8 cellular contexts compared by ENCODE assay signal in the genomic region with DNA sequence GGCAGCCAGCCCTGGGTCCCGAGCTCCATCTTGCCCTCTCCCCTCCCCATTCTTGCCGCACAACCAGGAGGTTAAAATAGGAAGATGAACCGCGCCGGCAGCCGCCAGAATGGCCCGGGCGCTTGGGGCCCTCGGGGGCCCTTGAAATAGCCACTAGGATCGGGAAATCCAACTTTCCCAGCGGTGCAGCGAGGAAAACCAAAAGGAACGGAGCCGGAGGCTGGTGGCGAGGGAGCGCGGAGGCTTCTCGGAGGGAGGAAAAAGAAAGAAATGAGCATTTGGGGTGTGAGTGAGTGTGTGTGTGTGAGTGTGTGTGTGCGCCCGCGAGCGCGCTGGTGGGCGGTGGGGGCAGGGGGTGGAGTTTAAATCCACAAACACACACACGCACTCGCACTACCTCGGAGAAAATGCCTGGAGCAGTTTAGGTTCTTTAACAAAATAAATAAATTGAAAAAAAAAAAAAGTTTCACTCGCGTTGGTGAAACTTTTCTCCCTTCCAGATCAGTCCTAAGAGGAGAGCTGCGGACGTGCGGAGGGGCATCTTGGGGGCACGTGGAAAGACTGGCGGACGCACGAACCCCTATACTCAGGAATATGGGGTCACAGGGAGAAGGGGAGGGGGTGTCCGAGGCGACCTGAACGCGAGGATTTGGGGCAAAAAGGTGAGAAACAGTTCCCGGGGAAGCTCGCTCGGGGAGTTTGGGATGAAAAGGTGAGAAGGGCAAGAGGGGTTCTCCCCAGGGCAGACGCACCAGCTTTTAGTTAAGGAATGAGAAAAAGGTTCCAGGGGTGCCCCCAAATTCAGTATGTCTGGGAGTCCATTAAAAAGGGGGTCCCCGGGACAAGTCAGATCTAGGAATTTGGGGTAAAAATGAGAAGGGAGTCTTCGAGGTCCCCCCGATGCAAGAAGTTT. TPM values are rescaled to one million over a fixed set of nuclear protein-coding genes. Genes with fewer than 3 reads are reported as not detected.
A peak's percentile ranks its signal among the peaks of the same experiment; 100 is the strongest.
DNase-seq lines count a peak whose midpoint lies in the region; ATAC-seq, FAIRE-seq and TF ChIP-seq lines count a peak whose summit lies in the region.

No MANE protein-coding gene starts in this region.

- peak overlapping the region; percentile 37; the same call in 1 of the 2 replicates for H2AFZ ChIP-seq in H1 (ENCODE audit: low read length)

- H3K27ac ChIP-seq in H1 (ENCODE audit: low read depth, low read length) = no peak overlapping the region
- H3K27ac ChIP-seq in mesodermal cell (ENCODE audit: low read depth, low read length, severe bottlenecking) = no peak overlapping the region

- H3K4me2 ChIP-seq in H1 (ENCODE audit: insufficient read depth in 1 of 2, low read depth in 2 of 2, low read length in 2 of 2) = peak overlapping the region; percentile 83 to 94

- no peak for TF ChIP-seq EP300 in H1 (IDR thresholded peaks at IDR 0.05; ENCODE audit: borderline replicate concordance in 1 of 2, low read depth in 2 of 2, low read length in 2 of 2)

- no peak overlapping the region for H3K14ac ChIP-seq in H1 (ENCODE audit: insufficient read length)

- peak overlapping the region; percentile 88 for H3K4me3 Mint-ChIP-seq in activated CD4-positive, alpha-beta memory T cell treated with anti-CD3 and anti-CD28 coated beads, Interleukin-2, amount 10 ng/mL, durations not matched to agents 7 days and 5 days

- H3K23me2 ChIP-seq in H1 (ENCODE audit: low read depth, low read length) = peaks cover 8% of the 10 kb centered on the region

- H2BK120ac ChIP-seq in H1 (replicated peaks; ENCODE audit: low read depth, low read length) = no peak overlapping the region

- no peak overlapping the region for H3K4ac ChIP-seq in H1 (replicated peaks; ENCODE audit: insufficient read length, low read depth, low read length)

- H3K56ac ChIP-seq in H1 (replicated peaks; ENCODE audit: insufficient read length, low read depth, low read length) = no peak overlapping the region

- no peaks in the 10 kb centered on the region for H3K9me3 Mint-ChIP-seq in activated CD4-positive, alpha-beta memory T cell treated with anti-CD3 and anti-CD28 coated beads, Interleukin-2, amount 10 ng/mL, durations not matched to agents 7 days and 5 days

- H2BK20ac ChIP-seq in H1 (ENCODE audit: low read length) = no peak overlapping the region

- ATAC-seq in GM18498 (IDR thresholded peaks at IDR 0.05; ENCODE audit: unreplicated experiment) = no peak
- ATAC-seq in HG02763 (IDR thresholded peaks at IDR 0.05; ENCODE audit: unreplicated experiment) = no peak

- TF ChIP-seq POLR2A in NB4 (IDR thresholded peaks at IDR 0.05; ENCODE audit: extremely low read depth, insufficient read length) (no peak), H1 (IDR thresholded peaks at IDR 0.05; ENCODE audit: control extremely low read depth in 1 of 2, low read depth in 2 of 2, low read length in 2 of 2) (no peak)

- no peak overlapping the region for H2BK5ac ChIP-seq in H1 (ENCODE audit: low read depth, low read length)

- POLR2A ChIA-PET in activated CD4-positive, alpha-beta memory T cell treated with anti-CD3 and anti-CD28 coated beads, Interleukin-2, amount 10 ng/mL, durations not matched to agents 7 days and 5 days (lab: Charles Lee) = interaction anchor here (0.6 to 1.3 kb wide), 3 partner anchors 21 to 991 kb away, joined by 3 read pairs; no protein-coding TSS in a partner anchor
- POLR2A ChIA-PET in H1 (lab: Charles Lee; ENCODE audit: partially characterized antibody) = interaction anchor here (0.7 to 1.1 kb wide), 2 partner anchors 11 to 109 kb away, joined by 3 read pairs; no protein-coding TSS in a partner anchor

- no peak overlapping the region for H4K8ac ChIP-seq in H1 (ENCODE audit: extremely low read depth, insufficient read depth, low read length)

- peaks cover 8% of the 10 kb centered on the region for H3K36me3 Mint-ChIP-seq in activated CD4-positive, alpha-beta memory T cell treated with anti-CD3 and anti-CD28 coated beads, Interleukin-2, amount 10 ng/mL, durations not matched to agents 7 days and 5 days (ENCODE audit: low read depth)

- DNase-seq in COLO668 (lab: John Stamatoyannopoulos, UW; ENCODE audit: unreplicated experiment) (peak; percentile 66), NB4 (ENCODE audit: low read depth) (peak; percentile 51), H1 (ENCODE audit: low read depth in 1 of 2, low spot score in 2 of 2) (peak in 1 of 2 experiments; percentile 54)
- peak; percentile 40 for DNase-seq in activated CD4-positive, alpha-beta memory T cell treated with anti-CD3 and anti-CD28 coated beads, Interleukin-2, amount 10 ng/mL, durations not matched to agents 7 days and 5 days
- peak; percentile 25 for DNase-seq in stimulated activated CD8-positive, alpha-beta memory T cell treated with anti-CD3 and anti-CD28 coated beads, Interleukin-7, amount 100 ng/mL, for 24 hours (ENCODE audit: low read depth)

- no peak overlapping the region; the same call in 1 of the 2 replicates for H3K18ac ChIP-seq in H1 (ENCODE audit: extremely low read depth, low read length)

- no peak overlapping the region for H2BK15ac ChIP-seq in H1 (ENCODE audit: low read length)

- no peak for TF ChIP-seq CTCF in NB4 (IDR thresholded peaks at IDR 0.05; ENCODE audit: low read depth, low read length)
- TF ChIP-seq CTCF in H1 (IDR thresholded peaks at IDR 0.05; ENCODE audit: control extremely low read depth in 1 of 3, insufficient read depth in 1 of 3, low read depth in 1 of 3, low read length in 3 of 3) = no peak

- no peaks in the 10 kb centered on the region for H3K79me2 ChIP-seq in H1 (ENCODE audit: control insufficient read depth in 1 of 2, insufficient read depth in 2 of 2, low read length in 2 of 2)

- WGBS in H1 (ENCODE audit: extremely low coverage in 1 of 2, insufficient coverage in 1 of 2, insufficient read length in 1 of 2, insufficient replicate concordance in 2 of 2, low coverage in 1 of 2, low lambda C conversion rate in 2 of 2, missing lambda C conversion rate in 1 of 2), 2 experiments = 6% methylated on average over 41 of the region's 47 CpGs; no CpG with 5 or more reads in 1 of the 2 experiments
- WGBS in mesodermal cell (ENCODE audit: insufficient coverage in 2 of 2), 2 experiments = 6% methylated on average over 27 to 28 of the region's 47 CpGs

- peaks cover 30% of the 10 kb centered on the region for H3K4me1 Mint-ChIP-seq in activated CD4-positive, alpha-beta memory T cell treated with anti-CD3 and anti-CD28 coated beads, Interleukin-2, amount 10 ng/mL, durations not matched to agents 7 days and 5 days

- H4K5ac ChIP-seq in H1 (ENCODE audit: insufficient read length, low read depth, low read length) = no peak overlapping the region

- H3K4me1 ChIP-seq in H1 (replicated peaks in 1 of 4; ENCODE audit: control insufficient read depth in 3 of 4, insufficient read depth in 4 of 4, low read length in 3 of 4) = no peaks in the 10 kb centered on the region; a peak in 2 of 7 replicates
- peaks cover 9% of the 10 kb centered on the region for H3K4me1 ChIP-seq in mesodermal cell (ENCODE audit: control insufficient read depth, insufficient read depth, low read length, poor library complexity, severe bottlenecking)

- CTCF ChIA-PET in activated CD4-positive, alpha-beta memory T cell treated with anti-CD3 and anti-CD28 coated beads, Interleukin-2, amount 10 ng/mL, durations not matched to agents 7 days and 5 days (lab: Charles Lee) = interaction anchor here (0.7 to 1.6 kb wide), 2 partner anchors 17 to 419 kb away, joined by 3 to 9 read pairs; partner anchors contain the start of gene RPL36
- CTCF ChIA-PET in H1 (lab: Charles Lee; ENCODE audit: partially characterized antibody) = interaction anchor here (0.8 to 1.1 kb wide), 2 partner anchors 52 to 86 kb away, joined by 3 read pairs; no protein-coding TSS in a partner anchor

- H4K91ac ChIP-seq in H1 (replicated peaks; ENCODE audit: insufficient read length, low read length) = no peak overlapping the region

- H3K27me3 Mint-ChIP-seq in activated CD4-positive, alpha-beta memory T cell treated with anti-CD3 and anti-CD28 coated beads, Interleukin-2, amount 10 ng/mL, durations not matched to agents 7 days and 5 days = peaks cover 18% of the 10 kb centered on the region

- H3K27me3 ChIP-seq in H1 (replicated peaks in 1 of 4; ENCODE audit: control insufficient read depth in 3 of 4, extremely low read depth in 1 of 4, insufficient read depth in 3 of 4, low read length in 3 of 4) = peaks cover 11 to 26% (median 22%) of the 10 kb centered on the region in 4 experiments

- H4K20me1 ChIP-seq in H1 (replicated peaks in 1 of 2; ENCODE audit: control insufficient read depth in 1 of 2, insufficient read depth in 2 of 2, low read length in 2 of 2) = peaks cover 0 to 3% of the 10 kb centered on the region in 2 experiments

- no peak overlapping the region for H3K23ac ChIP-seq in H1 (ENCODE audit: insufficient read length)

- H3K4me3 ChIP-seq in NB4 (ENCODE audit: low read depth, low read length) = peak overlapping the region; percentile 62
- H3K4me3 ChIP-seq in H1 (ENCODE audit: extremely low read depth in 1 of 4, insufficient read depth in 2 of 4, low read depth in 3 of 4, low read length in 4 of 4) = peak overlapping the region; percentile 43 to 68 (median 47)
- peak overlapping the region; percentile 53 for H3K4me3 ChIP-seq in mesodermal cell (ENCODE audit: extremely low read depth, insufficient read depth, low read length, poor library complexity, severe bottlenecking)

- H3K9me3 ChIP-seq in H1 (ENCODE audit: insufficient read depth in 2 of 2, low read depth in 1 of 2, low read length in 1 of 2) (no peaks in the 10 kb centered on the region), mesodermal cell (ENCODE audit: control insufficient read depth, low read length) (no peaks in the 10 kb centered on the region)

- no peak overlapping the region; a peak in 1 of 7 replicates for H3K9ac ChIP-seq in H1 (replicated peaks in 1 of 4; ENCODE audit: extremely low read depth in 1 of 4, low read depth in 3 of 4, low read length in 3 of 4)

- H2BK12ac ChIP-seq in H1 (ENCODE audit: low read depth, low read length) = no peak overlapping the region

- H3K79me1 ChIP-seq in H1 (ENCODE audit: low read depth, low read length) = no peaks in the 10 kb centered on the region

- FAIRE-seq in H1 (lab: Jason Lieb, UNC) = no peak

- H2AK5ac ChIP-seq in H1 (ENCODE audit: low read depth, low read length) = no peak overlapping the region

- no peaks in the 10 kb centered on the region for H3K36me3 ChIP-seq in H1 (ENCODE audit: control insufficient read depth in 2 of 4, insufficient read depth in 4 of 4, low read length in 3 of 4)
- H3K36me3 ChIP-seq in mesodermal cell (ENCODE audit: control insufficient read depth, insufficient read depth, low read length) = no peaks in the 10 kb centered on the region

- H3K27ac Mint-ChIP-seq in activated CD4-positive, alpha-beta memory T cell treated with anti-CD3 and anti-CD28 coated beads, Interleukin-2, amount 10 ng/mL, durations not matched to agents 7 days and 5 days = peak overlapping the region; percentile 21

- TF ChIP-seq RAD21 in H1 (IDR thresholded peaks at IDR 0.05 in 1 of 2, conservative IDR thresholded peaks at IDR 0.05 in 1 of 2; ENCODE audit: low read depth in 2 of 2, low read length in 2 of 2) = no peak

RNA-seq across cellular contexts. Expression of gene RFX2, which starts 1.3 kb away (rescaled TPM):
- 10 to 100 TPM in 1 of 2 experiments, 1 to 10 TPM in 1; 9.0 to 10.4 TPM for total RNA-seq in activated CD4-positive, alpha-beta memory T cell treated with anti-CD3 and anti-CD28 coated beads, Interleukin-2, amount 10 ng/mL, durations not matched to agents 7 days and 5 days
- 4.8 and 5.5 TPM in 2 replicates for total RNA-seq in H1 (2021; fragmentation: NEBNext Ultra II Directional; extraction: Animal tissue kit (Norgen Biotek cat#: 25700))
- polyA plus RNA-seq in H1 (2011; rRNA removed) = 5.3 and 5.9 TPM in 2 replicates
- 5.6 TPM for polyA plus RNA-seq in H1 (2011; cell fraction: cytosol; rRNA removed)
- polyA plus RNA-seq in H1 (2011; cell fraction: nucleus; rRNA removed) = 7.7 TPM
- polyA plus RNA-seq in H1 (2012, experiment 1 of 2) = 1.8 to 4.5 TPM (median 3.3 TPM) in 4 replicates
- polyA plus RNA-seq in H1 (2012, experiment 2 of 2) = 3.1 TPM
- 2.8 TPM for polyA plus RNA-seq in H1 (2013, experiment 1 of 2)
- polyA plus RNA-seq in H1 (2013, experiment 2 of 2) = 3.4 TPM
- polyA minus RNA-seq in H1 (2011; rRNA and poly(A)+ RNA removed) = 5.0 and 6.5 TPM in 2 replicates
- 7.0 TPM for polyA minus RNA-seq in H1 (2011; cell fraction: cytosol; rRNA and poly(A)+ RNA removed)
- polyA minus RNA-seq in H1 (2011; cell fraction: nucleus; rRNA and poly(A)+ RNA removed) = 9.9 TPM
- 7.6 TPM for polyA plus RNA-seq in mesodermal cell (2013, experiment 1 of 2)
- polyA plus RNA-seq in mesodermal cell (2013, experiment 2 of 2) = 5.1 TPM

RNA-seq across cellular contexts. Expression of gene ACSBG2, which starts 26.5 kb away (rescaled TPM):
- under 1 TPM in 1 of 2 experiments, not detected in 1; 0.33 TPM for total RNA-seq in activated CD4-positive, alpha-beta memory T cell treated with anti-CD3 and anti-CD28 coated beads, Interleukin-2, amount 10 ng/mL, durations not matched to agents 7 days and 5 days
- not detected in 2 replicates for total RNA-seq in H1 (2021; fragmentation: NEBNext Ultra II Directional; extraction: Animal tissue kit (Norgen Biotek cat#: 25700))
- not detected in 2 replicates for polyA plus RNA-seq in H1 (2011; rRNA removed)
- not detected for polyA plus RNA-seq in H1 (2011; cell fraction: cytosol; rRNA removed)
- not detected for polyA plus RNA-seq in H1 (2011; cell fraction: nucleus; rRNA removed)
- polyA plus RNA-seq in H1 (2012, experiment 1 of 2) = not detected in 4 replicates
- polyA plus RNA-seq in H1 (2012, experiment 2 of 2) = not detected
- 0.02 TPM for polyA plus RNA-seq in H1 (2013, experiment 1 of 2)
- polyA plus RNA-seq in H1 (2013, experiment 2 of 2) = not detected
- polyA minus RNA-seq in H1 (2011; rRNA and poly(A)+ RNA removed) = not detected in 2 replicates
- not detected for polyA minus RNA-seq in H1 (2011; cell fraction: cytosol; rRNA and poly(A)+ RNA removed)
- polyA minus RNA-seq in H1 (2011; cell fraction: nucleus; rRNA and poly(A)+ RNA removed) = not detected
- polyA plus RNA-seq in mesodermal cell (2013, experiment 1 of 2) = not detected
- not detected for polyA plus RNA-seq in mesodermal cell (2013, experiment 2 of 2)
